ENCODE assay signal across 3 cellular contexts in genomic region chr1:95809391-95809790, GRCh38.
"Had no signal": no experiment of that assay in that cellular context is flagged by ENCODE, and none has a peak within 500 bp of the region (broad histone marks: within the 10 kb centered on the region; RNA-seq: fewer than 3 reads in every experiment).

No MANE protein-coding gene starts in this region.

- H3K4me3 ChIP-seq: GM12878 had no signal

- ATAC-seq: GM12878 had no signal

- DNase-seq: GDM1, GF-D8 had no signal
